In genomic region chr5:96973561-96974401, GRCh38 we compare ENCODE assay signal across 12 cellular contexts. TPM values are rescaled to one million over a fixed set of nuclear protein-coding genes. Genes with fewer than 3 reads are reported as not detected.
DNase-seq lines count a peak whose midpoint lies in the region; ATAC-seq lines count a peak whose summit lies in the region.
"Had no signal": no experiment of that assay in that cellular context is flagged by ENCODE, and none has a peak within 500 bp of the region (broad histone marks: within the 10 kb centered on the region; RNA-seq: fewer than 3 reads in every experiment).

No MANE protein-coding gene starts in this region.

- ATAC-seq in activated T-cell treated with anti-CD3 and anti-CD28 coated beads, Interleukin-2, amount 50 U/mL, for 4 hours = peak; percentile 53 to 66
- ATAC-seq in HG03378 (IDR thresholded peaks at IDR 0.05; ENCODE audit: unreplicated experiment) = peak; percentile 59
- peak in 1 of 2 donors; percentile 39 for ATAC-seq in stimulated activated naive B cell treated with anti-CD40 and anti-IgM and Interleukin-4, amounts not matched to agents 10 μg/mL and 1 μg/mL and 100 μg/mL, for 72 hours (replicated peaks)
- ATAC-seq: left colon had no signal

- peaks cover 78% of the 10 kb centered on the region for H3K4me1 Mint-ChIP-seq in activated T-cell treated with anti-CD3 and anti-CD28 coated beads, Interleukin-2, amount 50 U/mL, for 4 hours (ENCODE audit: low read depth)
- peaks cover 60% of the 10 kb centered on the region for H3K4me1 Mint-ChIP-seq in activated T-helper 1 cell treated with anti-CD3 and anti-CD28 coated beads, Interleukin-12 subunit alpha, Interleukin-12 subunit beta, Interleukin-2, Interleukin-4 antibody, amounts not matched to agents 30 ng/mL and 10 ng/mL and 1 ng/mL, durations not matched to agents 14 hours and 24 hours and 36 hours (ENCODE audit: low read depth)
- peaks cover 36 to 66% of the 10 kb centered on the region in 2 donors for H3K4me1 Mint-ChIP-seq in stimulated activated naive B cell treated with anti-CD40 and anti-IgM and Interleukin-4, amounts not matched to agents 10 μg/mL and 1 μg/mL and 100 μg/mL, for 72 hours

- no peaks in the 10 kb centered on the region for H3K27me3 Mint-ChIP-seq in activated T-cell treated with anti-CD3 and anti-CD28 coated beads, Interleukin-2, amount 50 U/mL, for 4 hours (ENCODE audit: low read depth)
- no peaks in the 10 kb centered on the region for H3K27me3 Mint-ChIP-seq in activated T-helper 1 cell treated with anti-CD3 and anti-CD28 coated beads, Interleukin-12 subunit alpha, Interleukin-12 subunit beta, Interleukin-2, Interleukin-4 antibody, amounts not matched to agents 30 ng/mL and 10 ng/mL and 1 ng/mL, durations not matched to agents 14 hours and 24 hours and 36 hours (ENCODE audit: insufficient read depth)
- H3K27me3 Mint-ChIP-seq in stimulated activated naive B cell treated with anti-CD40 and anti-IgM and Interleukin-4, amounts not matched to agents 10 μg/mL and 1 μg/mL and 100 μg/mL, for 72 hours = no peaks in the 10 kb centered on the region

- peak overlapping the region; percentile 65 for H3K4me3 Mint-ChIP-seq in activated T-cell treated with anti-CD3 and anti-CD28 coated beads, Interleukin-2, amount 50 U/mL, for 4 hours
- peak overlapping the region; percentile 34 for H3K4me3 Mint-ChIP-seq in activated T-helper 1 cell treated with anti-CD3 and anti-CD28 coated beads, Interleukin-12 subunit alpha, Interleukin-12 subunit beta, Interleukin-2, Interleukin-4 antibody, amounts not matched to agents 30 ng/mL and 10 ng/mL and 1 ng/mL, durations not matched to agents 14 hours and 24 hours and 36 hours
- no peak overlapping the region for H3K4me3 Mint-ChIP-seq in stimulated activated naive B cell treated with anti-CD40 and anti-IgM and Interleukin-4, amounts not matched to agents 10 μg/mL and 1 μg/mL and 100 μg/mL, for 72 hours

- H3K36me3 Mint-ChIP-seq in activated T-cell treated with anti-CD3 and anti-CD28 coated beads, Interleukin-2, amount 50 U/mL, for 4 hours (ENCODE audit: insufficient read depth) = peaks cover 2% of the 10 kb centered on the region
- peaks cover 11% of the 10 kb centered on the region for H3K36me3 Mint-ChIP-seq in activated T-helper 1 cell treated with anti-CD3 and anti-CD28 coated beads, Interleukin-12 subunit alpha, Interleukin-12 subunit beta, Interleukin-2, Interleukin-4 antibody, amounts not matched to agents 30 ng/mL and 10 ng/mL and 1 ng/mL, durations not matched to agents 14 hours and 24 hours and 36 hours (ENCODE audit: low read depth)
- H3K36me3 Mint-ChIP-seq in stimulated activated naive B cell treated with anti-CD40 and anti-IgM and Interleukin-4, amounts not matched to agents 10 μg/mL and 1 μg/mL and 100 μg/mL, for 72 hours = peaks cover 12 to 27% of the 10 kb centered on the region in 2 donors

- DNase-seq in activated T-cell treated with anti-CD3 and anti-CD28 coated beads, Interleukin-2, amount 50 U/mL, for 4 hours = no peak
- DNase-seq in activated T-cell treated with anti-CD3 and anti-CD28 coated beads for 4 hours (no peak), G401 (ENCODE audit: low spot score) (no peak), SIG-M5 (lab: John Stamatoyannopoulos, UW) (no peak), HT-29 (ENCODE audit: low spot score) (no peak)
- DNase-seq in activated T-helper 1 cell treated with anti-CD3 and anti-CD28 coated beads, Interleukin-12 subunit alpha, Interleukin-12 subunit beta, Interleukin-2, Interleukin-4 antibody, amounts not matched to agents 30 ng/mL and 10 ng/mL and 1 ng/mL, durations not matched to agents 14 hours and 24 hours and 36 hours (ENCODE audit: low spot score) = no peak
- no peak for DNase-seq in stimulated activated naive B cell treated with anti-CD40 and anti-IgM and Interleukin-4, amounts not matched to agents 10 μg/mL and 1 μg/mL and 100 μg/mL, for 72 hours
- DNase-seq: DMS79 treated with DMSO at 0.1 percent for 48 hours, left colon, T-helper 9 cell, uterus had no signal

- H3K9me3 Mint-ChIP-seq in activated T-cell treated with anti-CD3 and anti-CD28 coated beads, Interleukin-2, amount 50 U/mL, for 4 hours = no peaks in the 10 kb centered on the region
- no peaks in the 10 kb centered on the region for H3K9me3 Mint-ChIP-seq in activated T-helper 1 cell treated with anti-CD3 and anti-CD28 coated beads, Interleukin-12 subunit alpha, Interleukin-12 subunit beta, Interleukin-2, Interleukin-4 antibody, amounts not matched to agents 30 ng/mL and 10 ng/mL and 1 ng/mL, durations not matched to agents 14 hours and 24 hours and 36 hours
- peaks cover 0 to 1% of the 10 kb centered on the region in 2 donors for H3K9me3 Mint-ChIP-seq in stimulated activated naive B cell treated with anti-CD40 and anti-IgM and Interleukin-4, amounts not matched to agents 10 μg/mL and 1 μg/mL and 100 μg/mL, for 72 hours

- peak overlapping the region; percentile 27 for H3K27ac Mint-ChIP-seq in activated T-helper 1 cell treated with anti-CD3 and anti-CD28 coated beads, Interleukin-12 subunit alpha, Interleukin-12 subunit beta, Interleukin-2, Interleukin-4 antibody, amounts not matched to agents 30 ng/mL and 10 ng/mL and 1 ng/mL, durations not matched to agents 14 hours and 24 hours and 36 hours
- peak overlapping the region; percentile 7 for H3K27ac Mint-ChIP-seq in stimulated activated naive B cell treated with anti-CD40 and anti-IgM and Interleukin-4, amounts not matched to agents 10 μg/mL and 1 μg/mL and 100 μg/mL, for 72 hours

- intact Hi-C loops in activated T-helper 1 cell treated with anti-CD3 and anti-CD28 coated beads, Interleukin-12 subunit alpha, Interleukin-12 subunit beta, Interleukin-2, Interleukin-4 antibody, amounts not matched to agents 30 ng/mL and 10 ng/mL and 1 ng/mL, durations not matched to agents 14 hours and 24 hours and 36 hours (cut with micrococcal nuclease) = loop anchor here (1.0 to 2.0 kb wide), 3 partner anchors 10 to 37 kb away; partner anchors contain the start of gene LNPEP

- in situ Hi-C loops in G401 (cut with HindIII; ENCODE audit: low sequenced_read_pairs) = no loop called here

RNA-seq across cellular contexts. Expression of gene LNPEP, which starts 37.9 kb away (rescaled TPM):
- total RNA-seq in activated T-cell treated with anti-CD3 and anti-CD28 coated beads, Interleukin-2, amount 50 U/mL, for 4 hours = 10 to 100 TPM; 20.3 to 22.9 (median 20.6) TPM
- 37.7 and 40.7 TPM in 2 replicates for total RNA-seq in activated T-helper 1 cell treated with anti-CD3 and anti-CD28 coated beads, Interleukin-12 subunit alpha, Interleukin-12 subunit beta, Interleukin-2, Interleukin-4 antibody, amounts not matched to agents 30 ng/mL and 10 ng/mL and 1 ng/mL, durations not matched to agents 14 hours and 24 hours and 36 hours
- total RNA-seq in G401 (2014; rRNA removed; shearing (Covaris generic)) = 8.7 and 16.6 TPM in 2 replicates
- total RNA-seq in HT-29 (2014; rRNA removed; shearing (Covaris generic)) = 6.1 and 7.8 TPM in 2 replicates

Comparison
In these comparisons a context has a peak if more than half of its experiments do, and no peak if none do; other contexts are left out.
1. H3K4me3 Mint-ChIP-seq: peak in activated T-cell treated with anti-CD3 and anti-CD28 coated beads, Interleukin-2, amount 50 U/mL, for 4 hours (single experiment) and activated T-helper 1 cell treated with anti-CD3 and anti-CD28 coated beads, Interleukin-12 subunit alpha, Interleukin-12 subunit beta, Interleukin-2, Interleukin-4 antibody, amounts not matched to agents 30 ng/mL and 10 ng/mL and 1 ng/mL, durations not matched to agents 14 hours and 24 hours and 36 hours (single experiment); none in stimulated activated naive B cell treated with anti-CD40 and anti-IgM and Interleukin-4, amounts not matched to agents 10 μg/mL and 1 μg/mL and 100 μg/mL, for 72 hours (0 of 2).